Comparison of ENCODE assay signal across 8 cellular contexts in genomic region chr16:89723279-89724250, GRCh38. TPM values are rescaled to one million over a fixed set of nuclear protein-coding genes. Genes with fewer than 3 reads are reported as not detected.
DNase-seq lines count a peak whose midpoint lies in the region; ATAC-seq lines count a peak whose summit lies in the region.

No MANE protein-coding gene starts in this region.

- no peaks in the 10 kb centered on the region for H3K9me3 Mint-ChIP-seq in activated naive CD4-positive, alpha-beta T cell treated with anti-CD3 and anti-CD28 coated beads, Interleukin-2, amount 10 ng/mL, durations not matched to agents 7 days and 5 days

- peak overlapping the region; percentile 98 for H3K27ac Mint-ChIP-seq in activated naive CD4-positive, alpha-beta T cell treated with anti-CD3 and anti-CD28 coated beads, Interleukin-2, amount 10 ng/mL, durations not matched to agents 7 days and 5 days

- 68% methylated on average over 30 of the region's 30 CpGs for WGBS in right cardiac atrium

- CTCF ChIA-PET in activated naive CD4-positive, alpha-beta T cell treated with anti-CD3 and anti-CD28 coated beads, Interleukin-2, amount 10 ng/mL, durations not matched to agents 7 days and 5 days (lab: Charles Lee) = interaction anchor here (0.6 to 3.3 kb wide), 9 partner anchors 12 to 138 kb away, joined by 3 to 14 read pairs (median 4); no protein-coding TSS in a partner anchor

- H3K27me3 ChIP-seq in right cardiac atrium (ENCODE audit: control insufficient read depth, insufficient read depth) = no peaks in the 10 kb centered on the region

- peaks cover 49% of the 10 kb centered on the region for H3K4me1 Mint-ChIP-seq in activated naive CD4-positive, alpha-beta T cell treated with anti-CD3 and anti-CD28 coated beads, Interleukin-2, amount 10 ng/mL, durations not matched to agents 7 days and 5 days

- peaks cover 14% of the 10 kb centered on the region for H3K4me1 ChIP-seq in right cardiac atrium (ENCODE audit: control insufficient read depth, insufficient read depth, low read length)

- no peak overlapping the region for H3K4me3 ChIP-seq in right cardiac atrium (ENCODE audit: low read length)

- H3K27me3 Mint-ChIP-seq in activated naive CD4-positive, alpha-beta T cell treated with anti-CD3 and anti-CD28 coated beads, Interleukin-2, amount 10 ng/mL, durations not matched to agents 7 days and 5 days = peaks cover 9% of the 10 kb centered on the region

- peak overlapping the region; percentile 91 for H3K4me3 Mint-ChIP-seq in activated naive CD4-positive, alpha-beta T cell treated with anti-CD3 and anti-CD28 coated beads, Interleukin-2, amount 10 ng/mL, durations not matched to agents 7 days and 5 days

- H3K9me3 ChIP-seq in right cardiac atrium (ENCODE audit: control insufficient read depth, low read length) = no peaks in the 10 kb centered on the region

- peak; percentile 21 to 63 for DNase-seq in SHP77 (lab: John Stamatoyannopoulos, UW)
- no peak for DNase-seq in SHP77 treated with DMSO at 0.1 percent for 48 hours (lab: John Stamatoyannopoulos, UW)
- peak; percentile 95 for DNase-seq in activated naive CD4-positive, alpha-beta T cell treated with anti-CD3 and anti-CD28 coated beads, Interleukin-2, amount 10 ng/mL, durations not matched to agents 7 days and 5 days
- DNase-seq in right cardiac atrium = peak; percentile 60 to 85 (median 79)
- peak; percentile 37 to 68 (median 43) for DNase-seq in stimulated activated CD4-positive, alpha-beta T cell treated with anti-CD3 and anti-CD28 coated beads, TNF-alpha, amount 100 ng/mL, for 24 hours (ENCODE audit: low read depth in 3 of 3)
- DNase-seq in NCI-H510A treated with DMSO at 0.1 percent for 48 hours (lab: John Stamatoyannopoulos, UW) = no peak

- intact Hi-C loops in right cardiac atrium (cut with DNase I) = no loop called here

- peak overlapping the region; percentile 40 for H3K27ac ChIP-seq in right cardiac atrium (ENCODE audit: low read length)

- no peak for ATAC-seq in right cardiac atrium
- ATAC-seq in GM21619 (IDR thresholded peaks at IDR 0.05; ENCODE audit: unreplicated experiment) = no peak
- no peak for ATAC-seq in GM19023 (IDR thresholded peaks at IDR 0.05; ENCODE audit: unreplicated experiment)

- peaks cover 33% of the 10 kb centered on the region for H3K36me3 Mint-ChIP-seq in activated naive CD4-positive, alpha-beta T cell treated with anti-CD3 and anti-CD28 coated beads, Interleukin-2, amount 10 ng/mL, durations not matched to agents 7 days and 5 days

RNA-seq across cellular contexts. Expression of gene ZNF276, which starts 2.2 kb away (rescaled TPM):
- 10 to 100 TPM; 12.4 to 16.2 (median 14.9) TPM for total RNA-seq in right cardiac atrium
- polyA plus RNA-seq in right cardiac atrium = 12.1 TPM

RNA-seq across cellular contexts. Expression of gene VPS9D1, which starts 2.9 kb away (rescaled TPM):
- 10 to 100 TPM; 10.6 to 16.3 (median 14.8) TPM for total RNA-seq in right cardiac atrium
- polyA plus RNA-seq in right cardiac atrium = 18.4 TPM

RNA-seq across cellular contexts. Expression of gene SPATA2L, which starts 22.1 kb away (rescaled TPM):
- total RNA-seq in right cardiac atrium = 1 to 10 TPM; 2.3 to 5.2 (median 3.6) TPM
- polyA plus RNA-seq in right cardiac atrium = 3.1 TPM

RNA-seq across cellular contexts. Expression of gene CDK10, which starts 37.1 kb away (rescaled TPM):
- total RNA-seq in right cardiac atrium = 10 to 100 TPM; 21.4 to 29.7 (median 26.9) TPM
- polyA plus RNA-seq in right cardiac atrium = 25.7 TPM

Comparison
In these comparisons a context has a peak if more than half of its experiments do, and no peak if none do; other contexts are left out.
1. DNase-seq: peak in SHP77 (2 of 2), activated naive CD4-positive, alpha-beta T cell treated with anti-CD3 and anti-CD28 coated beads, Interleukin-2, amount 10 ng/mL, durations not matched to agents 7 days and 5 days (single experiment), right cardiac atrium (3 of 3) and stimulated activated CD4-positive, alpha-beta T cell treated with anti-CD3 and anti-CD28 coated beads, TNF-alpha, amount 100 ng/mL, for 24 hours (3 of 3); none in SHP77 treated with DMSO at 0.1 percent for 48 hours (single experiment) and NCI-H510A treated with DMSO at 0.1 percent for 48 hours (single experiment).